Comparison of ENCODE assay signal across 16 cellular contexts in genomic region chr18:78783564-78783960, GRCh38.
DNase-seq lines count a peak whose midpoint lies in the region; ATAC-seq, FAIRE-seq and TF ChIP-seq lines count a peak whose summit lies in the region.
"Had no signal": no experiment of that assay in that cellular context is flagged by ENCODE, and none has a peak within 500 bp of the region (broad histone marks: within the 10 kb centered on the region; RNA-seq: fewer than 3 reads in every experiment).

No MANE protein-coding gene starts in this region.

- H3K56ac ChIP-seq in H1 (replicated peaks; ENCODE audit: insufficient read length, low read depth, low read length), result no peak overlapping the region

- H3K4me3 ChIP-seq in H1 (ENCODE audit: extremely low read depth in 1 of 4, insufficient read depth in 2 of 4, low read depth in 3 of 4, low read length in 4 of 4), result no peak overlapping the region
- H3K4me3 ChIP-seq in neuronal stem cell (ENCODE audit: low read length in 2 of 2), result no peak overlapping the region
- H3K4me3 ChIP-seq: GM23248, HAP-1 had no signal

- intact Hi-C loops in sciatic nerve (cut with DNase I), result no loop called here

- H2BK5ac ChIP-seq in H1 (ENCODE audit: low read depth, low read length) (no peak overlapping the region), neuronal stem cell (ENCODE audit: low read length) (no peak overlapping the region)

- no peaks in the 10 kb centered on the region for H3K79me1 ChIP-seq in H1 (ENCODE audit: low read depth, low read length)
- peaks cover 2% of the 10 kb centered on the region for H3K79me1 ChIP-seq in neuronal stem cell (ENCODE audit: low read depth, low read length)

- POLR2A ChIA-PET in H1 (lab: Charles Lee; ENCODE audit: partially characterized antibody), result no interaction called here

- TF ChIP-seq CTCF in H1 (IDR thresholded peaks at IDR 0.05; ENCODE audit: control extremely low read depth in 1 of 3, insufficient read depth in 1 of 3, low read depth in 1 of 3, low read length in 3 of 3), result no peak

- no peaks in the 10 kb centered on the region for H3K79me2 ChIP-seq in H1 (ENCODE audit: control insufficient read depth in 1 of 2, insufficient read depth in 2 of 2, low read length in 2 of 2)

- FAIRE-seq in H1 (lab: Jason Lieb, UNC), result no peak
- FAIRE-seq: G401.6, GM12892 had no signal

- no peak overlapping the region for H3K4ac ChIP-seq in H1 (replicated peaks; ENCODE audit: insufficient read length, low read depth, low read length)
- H3K4ac ChIP-seq in neuronal stem cell (ENCODE audit: low read length), result no peak overlapping the region

- no peak overlapping the region for H2AFZ ChIP-seq in H1 (ENCODE audit: low read length)
- no peak overlapping the region for H2AFZ ChIP-seq in neuronal stem cell (ENCODE audit: low read length)
- H2AFZ ChIP-seq: GM23248 had no signal

- H3K4me2 ChIP-seq in H1 (ENCODE audit: insufficient read depth in 1 of 2, low read depth in 2 of 2, low read length in 2 of 2) (no peak overlapping the region), neuronal stem cell (ENCODE audit: insufficient read depth, low read length, poor library complexity, severe bottlenecking) (no peak overlapping the region)

- H3K14ac ChIP-seq in H1 (ENCODE audit: insufficient read length), result no peak overlapping the region
- no peak overlapping the region for H3K14ac ChIP-seq in neuronal stem cell (ENCODE audit: low read length)

- H4K8ac ChIP-seq in H1 (ENCODE audit: extremely low read depth, insufficient read depth, low read length), result no peak overlapping the region
- H4K8ac ChIP-seq in neuronal stem cell (ENCODE audit: low read depth, low read length), result no peak overlapping the region

- H4K20me1 ChIP-seq in H1 (replicated peaks in 1 of 2; ENCODE audit: control insufficient read depth in 1 of 2, insufficient read depth in 2 of 2, low read length in 2 of 2), result no peaks in the 10 kb centered on the region

- H2BK120ac ChIP-seq in H1 (replicated peaks; ENCODE audit: low read depth, low read length) (no peak overlapping the region), neuronal stem cell (ENCODE audit: low read depth, low read length) (no peak overlapping the region)

- DNase-seq in H1 (ENCODE audit: low read depth in 1 of 2, low spot score in 2 of 2) (no peak), neuronal stem cell (ENCODE audit: low spot score) (no peak), sciatic nerve (ENCODE audit: low spot score) (peak; percentile 33), HuH-7.5 (ENCODE audit: low spot score) (no peak), COLO668 (lab: John Stamatoyannopoulos, UW; ENCODE audit: unreplicated experiment) (no peak), NCI-H69 (lab: John Stamatoyannopoulos, UW) (no peak)
- DNase-seq: C1 segment of cervical spinal cord; Caco-2; CD4-positive, alpha-beta memory T cell; DMS153; DND-41; GM23248; HFFc6 had no signal

- no peak overlapping the region for H4K91ac ChIP-seq in H1 (replicated peaks; ENCODE audit: insufficient read length, low read length)
- no peak overlapping the region for H4K91ac ChIP-seq in neuronal stem cell (ENCODE audit: low read depth, low read length, poor library complexity)

- H3K23ac ChIP-seq in H1 (ENCODE audit: insufficient read length) (no peak overlapping the region), neuronal stem cell (ENCODE audit: low read depth, low read length, poor library complexity) (no peak overlapping the region)

- 91% methylated on average over 11 of the region's 12 CpGs; no CpG with 5 or more reads in 1 of the 2 experiments for WGBS in H1 (ENCODE audit: extremely low coverage in 1 of 2, insufficient coverage in 1 of 2, insufficient read length in 1 of 2, insufficient replicate concordance in 2 of 2, low coverage in 1 of 2, low lambda C conversion rate in 2 of 2, missing lambda C conversion rate in 1 of 2), 2 experiments
- WGBS in neuronal stem cell (ENCODE audit: extremely low coverage in 2 of 2, insufficient read length in 2 of 2, insufficient replicate concordance in 1 of 2), 2 donors, result no CpG with 5 or more reads among the region's 12 CpGs

- no peak overlapping the region for H3K18ac ChIP-seq in H1 (ENCODE audit: extremely low read depth, low read length)
- H3K18ac ChIP-seq in neuronal stem cell (ENCODE audit: low read length), result peak overlapping the region; percentile 58

- H3K36me3 ChIP-seq in H1 (ENCODE audit: control insufficient read depth in 2 of 4, insufficient read depth in 4 of 4, low read length in 3 of 4), result no peaks in the 10 kb centered on the region
- no peaks in the 10 kb centered on the region for H3K36me3 ChIP-seq in neuronal stem cell (replicated peaks in 1 of 2; ENCODE audit: control insufficient read depth in 2 of 2, insufficient read depth in 2 of 2, low read length in 2 of 2)
- H3K36me3 ChIP-seq: HAP-1 had no signal

- CTCF ChIA-PET in H1 (lab: Charles Lee; ENCODE audit: partially characterized antibody), result no interaction called here

- no peak overlapping the region for H4K5ac ChIP-seq in H1 (ENCODE audit: insufficient read length, low read depth, low read length)

- no peak for TF ChIP-seq EP300 in H1 (IDR thresholded peaks at IDR 0.05; ENCODE audit: borderline replicate concordance in 1 of 2, low read depth in 2 of 2, low read length in 2 of 2)

- no peak for TF ChIP-seq RAD21 in H1 (IDR thresholded peaks at IDR 0.05 in 1 of 2, conservative IDR thresholded peaks at IDR 0.05 in 1 of 2; ENCODE audit: low read depth in 2 of 2, low read length in 2 of 2)

- H3K27ac ChIP-seq in H1 (ENCODE audit: low read depth, low read length), result no peak overlapping the region
- H3K27ac ChIP-seq in neuronal stem cell (replicated peaks; ENCODE audit: low read length), result no peak overlapping the region
- H3K27ac ChIP-seq: GM23248 had no signal

- H3K4me1 ChIP-seq in H1 (replicated peaks in 1 of 4; ENCODE audit: control insufficient read depth in 3 of 4, insufficient read depth in 4 of 4, low read length in 3 of 4) (peaks cover 0 to 5% (median 0%) of the 10 kb centered on the region in 4 experiments; a peak in 1 of 7 replicates), neuronal stem cell (ENCODE audit: control insufficient read depth in 2 of 2, insufficient read depth in 1 of 2, low read depth in 1 of 2, low read length in 2 of 2) (no peaks in the 10 kb centered on the region)
- H3K4me1 ChIP-seq: Caco-2, HAP-1 had no signal

- H2BK20ac ChIP-seq in H1 (ENCODE audit: low read length), result no peak overlapping the region

- H2BK12ac ChIP-seq in H1 (ENCODE audit: low read depth, low read length), result no peak overlapping the region
- H2BK12ac ChIP-seq in neuronal stem cell (ENCODE audit: low read length), result no peak overlapping the region

- H3K23me2 ChIP-seq in H1 (ENCODE audit: low read depth, low read length), result no peaks in the 10 kb centered on the region

- ATAC-seq in sciatic nerve, result no peak

- H2AK5ac ChIP-seq in H1 (ENCODE audit: low read depth, low read length), result 0 out of 2 replicates have a peak overlapping the region, but pooled peaks have one; percentile 39
- H2AK5ac ChIP-seq in neuronal stem cell (ENCODE audit: low read depth, low read length), result peak overlapping the region; percentile 49

- H3K9ac ChIP-seq in H1 (replicated peaks in 1 of 4; ENCODE audit: extremely low read depth in 1 of 4, low read depth in 3 of 4, low read length in 3 of 4) (no peak overlapping the region), neuronal stem cell (ENCODE audit: low read depth, low read length, poor library complexity) (no peak overlapping the region)
- H3K9ac ChIP-seq: GM23248 had no signal

- H3K9me3 ChIP-seq in H1 (ENCODE audit: insufficient read depth in 2 of 2, low read depth in 1 of 2, low read length in 1 of 2) (no peaks in the 10 kb centered on the region), neuronal stem cell (replicated peaks in 1 of 2; ENCODE audit: control insufficient read depth in 2 of 2, insufficient read depth in 1 of 2, low read depth in 1 of 2, low read length in 2 of 2) (peaks cover 0 to 4% of the 10 kb centered on the region in 2 donors)
- H3K9me3 ChIP-seq: Caco-2, HAP-1 had no signal

- H3K27me3 ChIP-seq in H1 (replicated peaks in 1 of 4; ENCODE audit: control insufficient read depth in 3 of 4, extremely low read depth in 1 of 4, insufficient read depth in 3 of 4, low read length in 3 of 4) (no peaks in the 10 kb centered on the region; a peak in 1 of 7 replicates), neuronal stem cell (ENCODE audit: control insufficient read depth in 3 of 3, insufficient read depth in 3 of 3, low read depth in 1 of 3, low read length in 3 of 3) (no peaks in the 10 kb centered on the region)

- H2BK15ac ChIP-seq in H1 (ENCODE audit: low read length), result no peak overlapping the region
- no peak overlapping the region for H2BK15ac ChIP-seq in neuronal stem cell (ENCODE audit: low read length)

- TF ChIP-seq POLR2A in H1 (IDR thresholded peaks at IDR 0.05; ENCODE audit: control extremely low read depth in 1 of 2, low read depth in 2 of 2, low read length in 2 of 2), result no peak

TF ChIP-seq in H1, 55 proteins besides CTCF, POLR2A, EP300 and RAD21:
- TF ChIP-seq KDM4A (IDR thresholded peaks at IDR 0.05; ENCODE audit: low read depth, low read length, severe bottlenecking) (no peak), CBX5 (IDR thresholded peaks at IDR 0.05; ENCODE audit: low read depth, low read length) (no peak), ATF2 (IDR thresholded peaks at IDR 0.05; ENCODE audit: low read length) (no peak), SP4 (IDR thresholded peaks at IDR 0.05; ENCODE audit: low read length) (no peak), POU5F1 (IDR thresholded peaks at IDR 0.05; ENCODE audit: low read depth, low read length) (no peak), SUZ12 (IDR thresholded peaks at IDR 0.05; ENCODE audit: low read length) (no peak), SIRT6 (IDR thresholded peaks at IDR 0.05; ENCODE audit: low read length) (no peak), HDAC2 (IDR thresholded peaks at IDR 0.05; ENCODE audit: borderline replicate concordance in 1 of 2, low read depth in 2 of 2, low read length in 2 of 2) (no peak), HDAC6 (IDR thresholded peaks at IDR 0.05; ENCODE audit: low read depth, low read length) (no peak)
